1 cellular context compared by ENCODE assay signal in the genomic region with DNA sequence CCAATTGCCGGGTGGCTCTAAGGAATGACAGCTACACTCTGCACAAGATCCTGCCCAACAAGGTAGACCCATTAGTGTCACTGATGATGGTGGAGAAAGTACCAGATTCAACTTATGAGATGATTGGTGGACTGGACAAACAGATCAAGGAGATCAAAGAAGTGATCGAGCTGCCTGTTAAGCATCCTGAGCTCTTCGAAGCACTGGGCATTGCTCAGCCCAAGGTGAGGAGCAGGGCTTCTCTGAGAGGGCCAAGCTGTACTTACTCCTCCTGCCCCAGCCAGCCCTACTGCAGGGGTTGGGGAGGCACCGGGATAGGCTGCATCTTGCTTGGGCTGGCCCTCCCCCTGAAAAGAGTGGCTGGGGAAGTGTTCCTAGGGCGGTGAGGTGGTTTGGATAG.
TF ChIP-seq lines count a peak whose summit lies in the region.

No MANE protein-coding gene starts in this region.

TF ChIP-seq in GM12878, 131 proteins besides CTCF, POLR2A, EP300 and RAD21:
- no peak for TF ChIP-seq SIX5 (IDR thresholded peaks at IDR 0.05; ENCODE audit: low read depth, low read length, severe bottlenecking)
- TF ChIP-seq HDAC2 (IDR thresholded peaks at IDR 0.05), result no peak
- TF ChIP-seq, protein P1, sequence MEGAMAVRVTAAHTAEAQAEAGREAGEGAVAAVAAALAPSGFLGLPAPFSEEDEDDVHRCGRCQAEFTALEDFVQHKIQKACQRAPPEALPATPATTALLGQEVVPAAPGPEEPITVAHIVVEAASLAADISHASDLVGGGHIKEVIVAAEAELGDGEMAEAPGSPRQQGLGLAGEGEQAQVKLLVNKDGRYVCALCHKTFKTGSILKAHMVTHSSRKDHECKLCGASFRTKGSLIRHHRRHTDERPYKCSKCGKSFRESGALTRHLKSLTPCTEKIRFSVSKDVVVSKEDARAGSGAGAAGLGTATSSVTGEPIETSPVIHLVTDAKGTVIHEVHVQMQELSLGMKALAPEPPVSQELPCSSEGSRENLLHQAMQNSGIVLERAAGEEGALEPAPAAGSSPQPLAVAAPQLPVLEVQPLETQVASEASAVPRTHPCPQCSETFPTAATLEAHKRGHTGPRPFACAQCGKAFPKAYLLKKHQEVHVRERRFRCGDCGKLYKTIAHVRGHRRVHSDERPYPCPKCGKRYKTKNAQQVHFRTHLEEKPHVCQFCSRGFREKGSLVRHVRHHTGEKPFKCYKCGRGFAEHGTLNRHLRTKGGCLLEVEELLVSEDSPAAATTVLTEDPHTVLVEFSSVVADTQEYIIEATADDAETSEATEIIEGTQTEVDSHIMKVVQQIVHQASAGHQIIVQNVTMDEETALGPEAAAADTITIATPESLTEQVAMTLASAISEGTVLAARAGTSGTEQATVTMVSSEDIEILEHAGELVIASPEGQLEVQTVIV (IDR thresholded peaks at IDR 0.05; ENCODE audit: borderline replicate concordance, partially characterized antibody), result no peak
- no peak for TF ChIP-seq CBFB (IDR thresholded peaks at IDR 0.05; ENCODE audit: low read depth)
- TF ChIP-seq IKZF2 (IDR thresholded peaks at IDR 0.05), result no peak
- TF ChIP-seq YBX1 (IDR thresholded peaks at IDR 0.05), result no peak
- TF ChIP-seq, protein P2, sequence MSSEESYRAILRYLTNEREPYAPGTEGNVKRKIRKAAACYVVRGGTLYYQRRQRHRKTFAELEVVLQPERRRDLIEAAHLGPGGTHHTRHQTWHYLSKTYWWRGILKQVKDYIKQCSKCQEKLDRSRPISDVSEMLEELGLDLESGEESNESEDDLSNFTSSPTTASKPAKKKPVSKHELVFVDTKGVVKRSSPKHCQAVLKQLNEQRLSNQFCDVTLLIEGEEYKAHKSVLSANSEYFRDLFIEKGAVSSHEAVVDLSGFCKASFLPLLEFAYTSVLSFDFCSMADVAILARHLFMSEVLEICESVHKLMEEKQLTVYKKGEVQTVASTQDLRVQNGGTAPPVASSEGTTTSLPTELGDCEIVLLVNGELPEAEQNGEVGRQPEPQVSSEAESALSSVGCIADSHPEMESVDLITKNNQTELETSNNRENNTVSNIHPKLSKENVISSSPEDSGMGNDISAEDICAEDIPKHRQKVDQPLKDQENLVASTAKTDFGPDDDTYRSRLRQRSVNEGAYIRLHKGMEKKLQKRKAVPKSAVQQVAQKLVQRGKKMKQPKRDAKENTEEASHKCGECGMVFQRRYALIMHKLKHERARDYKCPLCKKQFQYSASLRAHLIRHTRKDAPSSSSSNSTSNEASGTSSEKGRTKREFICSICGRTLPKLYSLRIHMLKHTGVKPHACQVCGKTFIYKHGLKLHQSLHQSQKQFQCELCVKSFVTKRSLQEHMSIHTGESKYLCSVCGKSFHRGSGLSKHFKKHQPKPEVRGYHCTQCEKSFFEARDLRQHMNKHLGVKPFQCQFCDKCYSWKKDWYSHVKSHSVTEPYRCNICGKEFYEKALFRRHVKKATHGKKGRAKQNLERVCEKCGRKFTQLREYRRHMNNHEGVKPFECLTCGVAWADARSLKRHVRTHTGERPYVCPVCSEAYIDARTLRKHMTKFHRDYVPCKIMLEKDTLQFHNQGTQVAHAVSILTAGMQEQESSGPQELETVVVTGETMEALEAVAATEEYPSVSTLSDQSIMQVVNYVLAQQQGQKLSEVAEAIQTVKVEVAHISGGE (CRISPR knock-in tag; IDR thresholded peaks at IDR 0.05), result no peak
- TF ChIP-seq, protein P3, sequence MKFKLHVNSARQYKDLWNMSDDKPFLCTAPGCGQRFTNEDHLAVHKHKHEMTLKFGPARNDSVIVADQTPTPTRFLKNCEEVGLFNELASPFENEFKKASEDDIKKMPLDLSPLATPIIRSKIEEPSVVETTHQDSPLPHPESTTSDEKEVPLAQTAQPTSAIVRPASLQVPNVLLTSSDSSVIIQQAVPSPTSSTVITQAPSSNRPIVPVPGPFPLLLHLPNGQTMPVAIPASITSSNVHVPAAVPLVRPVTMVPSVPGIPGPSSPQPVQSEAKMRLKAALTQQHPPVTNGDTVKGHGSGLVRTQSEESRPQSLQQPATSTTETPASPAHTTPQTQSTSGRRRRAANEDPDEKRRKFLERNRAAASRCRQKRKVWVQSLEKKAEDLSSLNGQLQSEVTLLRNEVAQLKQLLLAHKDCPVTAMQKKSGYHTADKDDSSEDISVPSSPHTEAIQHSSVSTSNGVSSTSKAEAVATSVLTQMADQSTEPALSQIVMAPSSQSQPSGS (IDR thresholded peaks at IDR 0.05; ENCODE audit: low read length), result no peak
- TF ChIP-seq KAT2A (conservative IDR thresholded peaks at IDR 0.05; ENCODE audit: control insufficient read depth, low read depth, low read length), result no peak
- TF ChIP-seq, protein P4, sequence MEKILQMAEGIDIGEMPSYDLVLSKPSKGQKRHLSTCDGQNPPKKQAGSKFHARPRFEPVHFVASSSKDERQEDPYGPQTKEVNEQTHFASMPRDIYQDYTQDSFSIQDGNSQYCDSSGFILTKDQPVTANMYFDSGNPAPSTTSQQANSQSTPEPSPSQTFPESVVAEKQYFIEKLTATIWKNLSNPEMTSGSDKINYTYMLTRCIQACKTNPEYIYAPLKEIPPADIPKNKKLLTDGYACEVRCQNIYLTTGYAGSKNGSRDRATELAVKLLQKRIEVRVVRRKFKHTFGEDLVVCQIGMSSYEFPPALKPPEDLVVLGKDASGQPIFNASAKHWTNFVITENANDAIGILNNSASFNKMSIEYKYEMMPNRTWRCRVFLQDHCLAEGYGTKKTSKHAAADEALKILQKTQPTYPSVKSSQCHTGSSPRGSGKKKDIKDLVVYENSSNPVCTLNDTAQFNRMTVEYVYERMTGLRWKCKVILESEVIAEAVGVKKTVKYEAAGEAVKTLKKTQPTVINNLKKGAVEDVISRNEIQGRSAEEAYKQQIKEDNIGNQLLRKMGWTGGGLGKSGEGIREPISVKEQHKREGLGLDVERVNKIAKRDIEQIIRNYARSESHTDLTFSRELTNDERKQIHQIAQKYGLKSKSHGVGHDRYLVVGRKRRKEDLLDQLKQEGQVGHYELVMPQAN (conservative IDR thresholded peaks at IDR 0.05), result no peak
- TF ChIP-seq, protein P5, sequence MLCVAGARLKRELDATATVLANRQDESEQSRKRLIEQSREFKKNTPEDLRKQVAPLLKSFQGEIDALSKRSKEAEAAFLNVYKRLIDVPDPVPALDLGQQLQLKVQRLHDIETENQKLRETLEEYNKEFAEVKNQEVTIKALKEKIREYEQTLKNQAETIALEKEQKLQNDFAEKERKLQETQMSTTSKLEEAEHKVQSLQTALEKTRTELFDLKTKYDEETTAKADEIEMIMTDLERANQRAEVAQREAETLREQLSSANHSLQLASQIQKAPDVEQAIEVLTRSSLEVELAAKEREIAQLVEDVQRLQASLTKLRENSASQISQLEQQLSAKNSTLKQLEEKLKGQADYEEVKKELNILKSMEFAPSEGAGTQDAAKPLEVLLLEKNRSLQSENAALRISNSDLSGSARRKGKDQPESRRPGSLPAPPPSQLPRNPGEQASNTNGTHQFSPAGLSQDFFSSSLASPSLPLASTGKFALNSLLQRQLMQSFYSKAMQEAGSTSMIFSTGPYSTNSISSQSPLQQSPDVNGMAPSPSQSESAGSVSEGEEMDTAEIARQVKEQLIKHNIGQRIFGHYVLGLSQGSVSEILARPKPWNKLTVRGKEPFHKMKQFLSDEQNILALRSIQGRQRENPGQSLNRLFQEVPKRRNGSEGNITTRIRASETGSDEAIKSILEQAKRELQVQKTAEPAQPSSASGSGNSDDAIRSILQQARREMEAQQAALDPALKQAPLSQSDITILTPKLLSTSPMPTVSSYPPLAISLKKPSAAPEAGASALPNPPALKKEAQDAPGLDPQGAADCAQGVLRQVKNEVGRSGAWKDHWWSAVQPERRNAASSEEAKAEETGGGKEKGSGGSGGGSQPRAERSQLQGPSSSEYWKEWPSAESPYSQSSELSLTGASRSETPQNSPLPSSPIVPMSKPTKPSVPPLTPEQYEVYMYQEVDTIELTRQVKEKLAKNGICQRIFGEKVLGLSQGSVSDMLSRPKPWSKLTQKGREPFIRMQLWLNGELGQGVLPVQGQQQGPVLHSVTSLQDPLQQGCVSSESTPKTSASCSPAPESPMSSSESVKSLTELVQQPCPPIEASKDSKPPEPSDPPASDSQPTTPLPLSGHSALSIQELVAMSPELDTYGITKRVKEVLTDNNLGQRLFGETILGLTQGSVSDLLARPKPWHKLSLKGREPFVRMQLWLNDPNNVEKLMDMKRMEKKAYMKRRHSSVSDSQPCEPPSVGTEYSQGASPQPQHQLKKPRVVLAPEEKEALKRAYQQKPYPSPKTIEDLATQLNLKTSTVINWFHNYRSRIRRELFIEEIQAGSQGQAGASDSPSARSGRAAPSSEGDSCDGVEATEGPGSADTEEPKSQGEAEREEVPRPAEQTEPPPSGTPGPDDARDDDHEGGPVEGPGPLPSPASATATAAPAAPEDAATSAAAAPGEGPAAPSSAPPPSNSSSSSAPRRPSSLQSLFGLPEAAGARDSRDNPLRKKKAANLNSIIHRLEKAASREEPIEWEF (IDR thresholded peaks at IDR 0.05; ENCODE audit: insufficient replicate concordance, low read depth, low read length), result no peak
- no peak for TF ChIP-seq KLF5 (IDR thresholded peaks at IDR 0.05; ENCODE audit: partially characterized antibody)
- TF ChIP-seq IKZF1 (conservative IDR thresholded peaks at IDR 0.05), result no peak
- TF ChIP-seq EZH2 (IDR thresholded peaks at IDR 0.05; ENCODE audit: borderline replicate concordance, control insufficient read depth, low read depth, low read length), result no peak
- TF ChIP-seq TCF3 (IDR thresholded peaks at IDR 0.05; ENCODE audit: borderline replicate concordance, insufficient read depth, low read depth, low read length), result no peak
- no peak for TF ChIP-seq ZNF217 (IDR thresholded peaks at IDR 0.05)
- no peak for TF ChIP-seq CEBPB (IDR thresholded peaks at IDR 0.05; ENCODE audit: borderline replicate concordance in 1 of 2, low read depth in 2 of 2, low read length in 2 of 2)
- no peak for TF ChIP-seq SRF (IDR thresholded peaks at IDR 0.05; ENCODE audit: low read depth in 2 of 2, low read length in 2 of 2)
- no peak for TF ChIP-seq NFXL1 (IDR thresholded peaks at IDR 0.05; ENCODE audit: borderline replicate concordance)
- no peak for TF ChIP-seq SUPT20H (IDR thresholded peaks at IDR 0.05; ENCODE audit: borderline replicate concordance, control insufficient read depth, low read depth, low read length)
TF ChIP-seq in GM12878: peak in this region for 0.
